ENCODE assay signal across 25 cellular contexts in genomic region chr12:98449601-98450000, GRCh38.
"Had no signal": no experiment of that assay in that cellular context is flagged by ENCODE, and none has a peak within 500 bp of the region (broad histone marks: within the 10 kb centered on the region; RNA-seq: fewer than 3 reads in every experiment).

No MANE protein-coding gene starts in this region.

- H3K27ac ChIP-seq: dorsolateral prefrontal cortex, gastrocnemius medialis, neural progenitor cell, ovary, right lobe of liver, suprapubic skin, transverse colon, vagina had no signal

- H3K27me3 ChIP-seq: dorsolateral prefrontal cortex, gastrocnemius medialis, neural progenitor cell, ovary, right lobe of liver, suprapubic skin, vagina had no signal

- H3K4me3 ChIP-seq: dorsolateral prefrontal cortex, gastrocnemius medialis, lung, mucosa of descending colon, neural progenitor cell, ovary, right lobe of liver, smooth muscle cell, suprapubic skin, transverse colon, vagina had no signal

- H3K36me3 ChIP-seq: gastrocnemius medialis, neural progenitor cell, ovary, right lobe of liver, suprapubic skin, transverse colon, vagina had no signal

- H3K27ac Mint-ChIP-seq: memory B cell; naive thymus-derived CD4-positive, alpha-beta T cell; nephron; neural progenitor cell; stimulated activated naive CD8-positive, alpha-beta T cell treated with anti-CD3 and anti-CD28 coated beads, Interleukin-15, amount 100 ng/mL, for 72 hours had no signal

- H3K9ac ChIP-seq: neural progenitor cell had no signal

- DNase-seq: dorsolateral prefrontal cortex; effector CD4-positive, alpha-beta T cell; foreskin fibroblast; gastrocnemius medialis; kidney; mucosa of descending colon; naive thymus-derived CD4-positive, alpha-beta T cell; nucleus accumbens; ovary; right lobe of liver; stimulated activated CD4-positive, alpha-beta T cell treated with anti-CD3 and anti-CD28 coated beads, Interleukin-12 subunit alpha, Interleukin-12 subunit beta, amount 100 ng/mL, for 4 hours; stimulated activated CD4-positive, alpha-beta T cell treated with anti-CD3 and anti-CD28 coated beads, Interleukin-1b, Interleukin-23, amount 100 ng/mL, for 48 hours; stimulated activated CD4-positive, alpha-beta T cell treated with anti-CD3 and anti-CD28 coated beads, Interleukin-4, amount 100 ng/mL, for 1 hour; stimulated activated CD8-positive, alpha-beta memory T cell treated with anti-CD3 and anti-CD28 coated beads, Interleukin-4, amount 100 ng/mL, for 48 hours; stimulated activated naive CD4-positive, alpha-beta T cell; stimulated activated naive CD8-positive, alpha-beta T cell treated with anti-CD3 and anti-CD28 coated beads, Interleukin-15, amount 100 ng/mL, for 72 hours; transverse colon had no signal

- H3K4me1 ChIP-seq: gastrocnemius medialis, neural progenitor cell, right lobe of liver, transverse colon, vagina had no signal

- ATAC-seq: gastrocnemius medialis; left lobe of liver; mucosa of descending colon; naive thymus-derived CD4-positive, alpha-beta T cell; right lobe of liver; stimulated activated naive CD8-positive, alpha-beta T cell treated with anti-CD3 and anti-CD28 coated beads, Interleukin-15, amount 100 ng/mL, for 72 hours had no signal

- H3K4me3 Mint-ChIP-seq: memory B cell; naive thymus-derived CD4-positive, alpha-beta T cell; nephron; neural progenitor cell; stimulated activated naive CD8-positive, alpha-beta T cell treated with anti-CD3 and anti-CD28 coated beads, Interleukin-15, amount 100 ng/mL, for 72 hours had no signal

- H3K9me3 ChIP-seq: gastrocnemius medialis, mucosa of descending colon, ovary, right lobe of liver, suprapubic skin, transverse colon, vagina had no signal

- H3K9me3 Mint-ChIP-seq: memory B cell; stimulated activated naive CD8-positive, alpha-beta T cell treated with anti-CD3 and anti-CD28 coated beads, Interleukin-15, amount 100 ng/mL, for 72 hours had no signal

- H3K36me3 Mint-ChIP-seq: memory B cell; naive thymus-derived CD4-positive, alpha-beta T cell; neural progenitor cell had no signal

- H3K4me1 Mint-ChIP-seq: memory B cell, nephron had no signal

- H3K4me2 ChIP-seq: neural progenitor cell, smooth muscle cell had no signal

- H2AFZ ChIP-seq: neural progenitor cell had no signal
